In genomic region chr12:9725471-9725870, GRCh38 we compare ENCODE assay signal across 1 cellular context.
TF ChIP-seq lines count a peak whose summit lies in the region.

No MANE protein-coding gene starts in this region.

TF ChIP-seq in GM12891, 5 proteins besides CTCF, POLR2A, EP300 and RAD21:
- no peak for TF ChIP-seq TAF1 (IDR thresholded peaks at IDR 0.05; ENCODE audit: low read depth, low read length)
- TF ChIP-seq PAX5 (IDR thresholded peaks at IDR 0.05; ENCODE audit: insufficient read depth, low read length, severe bottlenecking): no peak
- TF ChIP-seq POLR2AphosphoS5 (IDR thresholded peaks at IDR 0.05; ENCODE audit: low read depth, low read length): no peak
- no peak for TF ChIP-seq SPI1 (IDR thresholded peaks at IDR 0.05; ENCODE audit: low read depth, low read length)
- no peak for TF ChIP-seq POU2F2 (IDR thresholded peaks at IDR 0.05; ENCODE audit: low read depth, low read length)
TF ChIP-seq in GM12891: peak in this region for 0.
